ENCODE assay signal across 9 cellular contexts in the genomic region with DNA sequence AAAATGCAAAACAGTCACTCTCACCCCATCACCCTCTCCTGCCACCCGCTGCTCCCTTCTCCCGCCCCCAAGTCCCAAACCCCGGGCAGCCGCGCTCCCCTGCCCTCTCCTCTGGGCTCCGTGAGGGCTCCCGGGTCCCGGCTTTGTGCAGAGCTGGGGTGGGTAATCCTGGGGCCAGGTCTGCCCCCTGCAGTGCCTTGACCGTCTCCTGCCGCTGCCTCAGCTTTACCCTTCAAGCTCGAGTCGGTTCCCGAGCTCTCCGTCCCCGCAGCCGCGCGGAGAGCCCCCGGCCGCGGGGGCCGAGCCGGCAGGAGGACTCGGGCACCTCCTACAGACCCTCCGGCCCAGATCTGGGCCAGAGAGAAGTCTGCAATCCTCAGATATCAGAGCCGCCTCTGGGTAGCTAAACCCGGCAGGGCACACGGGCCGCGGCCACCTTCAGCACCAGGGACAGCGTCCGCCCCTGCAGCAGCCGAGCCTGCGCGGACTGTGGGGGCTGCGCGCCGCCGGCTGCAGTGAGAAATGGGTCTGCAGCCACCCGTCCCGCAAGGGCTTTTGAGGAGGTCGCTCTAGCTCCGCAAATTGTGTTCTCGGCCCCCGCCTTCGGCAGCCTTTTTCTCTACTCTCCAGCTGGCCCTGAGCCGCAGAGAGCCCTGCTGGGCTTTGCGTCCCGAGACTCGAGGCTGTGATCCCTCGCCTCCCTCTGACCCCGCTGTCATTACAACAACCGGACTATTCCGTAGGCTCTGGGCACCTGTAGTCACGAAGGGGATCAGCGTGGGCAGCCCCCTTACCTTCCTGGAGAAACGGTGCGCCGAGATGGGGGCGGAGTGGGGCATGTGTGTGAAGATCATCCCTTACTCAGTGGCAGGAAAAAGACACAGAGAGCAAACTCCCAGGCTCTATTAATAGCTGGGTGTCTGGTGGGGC.
DNase-seq lines count a peak whose midpoint lies in the region; ATAC-seq and TF ChIP-seq lines count a peak whose summit lies in the region.
"Had no signal": no experiment of that assay in that cellular context is flagged by ENCODE, and none has a peak within 500 bp of the region (broad histone marks: within the 10 kb centered on the region; RNA-seq: fewer than 3 reads in every experiment).

No MANE protein-coding gene starts in this region.

- peaks cover 15% of the 10 kb centered on the region for H3K4me1 ChIP-seq in RWPE2 (ENCODE audit: insufficient read depth, poor library complexity, severe bottlenecking)

- H3K4me3 ChIP-seq in RWPE2 (ENCODE audit: severe bottlenecking) (peak overlapping the region; percentile 21), iPS-11a (ENCODE audit: low read depth, low read length) (peak overlapping the region; percentile 57), skeletal muscle cell (ENCODE audit: low read depth, low read length) (peak overlapping the region; percentile 17)

- peak; percentile 10 for TF ChIP-seq CTCF in RWPE2 (IDR thresholded peaks at IDR 0.05; ENCODE audit: poor library complexity, severe bottlenecking)

- no peak overlapping the region for H3K27ac ChIP-seq in RWPE2 (ENCODE audit: poor library complexity, severe bottlenecking)
- H3K27ac ChIP-seq: C4-2B had no signal

- H3K27me3 ChIP-seq in RWPE2 (ENCODE audit: insufficient read depth, poor library complexity, severe bottlenecking): peaks cover 62% of the 10 kb centered on the region

- peak; percentile 63 for ATAC-seq in RWPE2 (ENCODE audit: low read depth)
- no peak for ATAC-seq in GM18909 (IDR thresholded peaks at IDR 0.05; ENCODE audit: poor library complexity, unreplicated experiment)
- no peak for ATAC-seq in HG02571 (IDR thresholded peaks at IDR 0.05; ENCODE audit: unreplicated experiment)

- no peaks in the 10 kb centered on the region for H3K36me3 ChIP-seq in RWPE2 (ENCODE audit: low read depth)

- no peaks in the 10 kb centered on the region for H3K9me3 ChIP-seq in RWPE2 (ENCODE audit: severe bottlenecking)

- DNase-seq in NCI-H510A treated with DMSO at 0.1 percent for 48 hours (lab: John Stamatoyannopoulos, UW) (peak; percentile 65), NCI-H510A (lab: John Stamatoyannopoulos, UW) (no peak), RWPE2 (ENCODE audit: low spot score) (no peak), amniotic stem cell (lab: John Stamatoyannopoulos, UW) (peak; percentile 1), skeletal muscle cell (ENCODE audit: low read depth) (peak; percentile 16)

Comparison
In these comparisons a context has a peak if more than half of its experiments do, and no peak if none do; other contexts are left out.
1. DNase-seq: peak in NCI-H510A treated with DMSO at 0.1 percent for 48 hours (single experiment), amniotic stem cell (single experiment) and skeletal muscle cell (single experiment); none in NCI-H510A (single experiment) and RWPE2 (single experiment).
2. Peak in every context shown above with its lines, with median percentiles within 50 percentile points of each other: H3K4me3 ChIP-seq.